ENCODE assay signal across 1 cellular context in genomic region chr1:21636029-21636428, GRCh38.
TF ChIP-seq lines count a peak whose summit lies in the region.

No MANE protein-coding gene starts in this region.

TF ChIP-seq in K562, 482 proteins besides CTCF, POLR2A, EP300 and RAD21 (continued from another document and continues in another):
- TF ChIP-seq THAP12 (CRISPR knock-in tag; IDR thresholded peaks at IDR 0.05): no peak
- no peak for TF ChIP-seq ZMIZ1 (IDR thresholded peaks at IDR 0.05; ENCODE audit: low read depth in 2 of 2, low read length in 2 of 2)
- no peak for TF ChIP-seq BACH1 (tag; IDR thresholded peaks at IDR 0.05)
- no peak for TF ChIP-seq XRCC3 (IDR thresholded peaks at IDR 0.05)
- TF ChIP-seq ZNF512 (tag; IDR thresholded peaks at IDR 0.05): no peak
- no peak for TF ChIP-seq ZNF445 (CRISPR knock-in tag; IDR thresholded peaks at IDR 0.05; ENCODE audit: low read depth)
- TF ChIP-seq CREB3L1 (IDR thresholded peaks at IDR 0.05; ENCODE audit: borderline replicate concordance, low read depth): no peak
- TF ChIP-seq MTA3 (IDR thresholded peaks at IDR 0.05; ENCODE audit: borderline replicate concordance): no peak
- TF ChIP-seq ZBTB9 (CRISPR knock-in tag; IDR thresholded peaks at IDR 0.05): no peak
- TF ChIP-seq CBX3 (IDR thresholded peaks at IDR 0.05; ENCODE audit: borderline replicate concordance in 1 of 2, low read length in 2 of 2): peak in 1 of 2 experiments; percentile 49; a peak in 1 of 3 replicates
- no peak for TF ChIP-seq MLLT1 (IDR thresholded peaks at IDR 0.05)
- no peak for TF ChIP-seq KDM5B (IDR thresholded peaks at IDR 0.05; ENCODE audit: insufficient replicate concordance, low read depth, low read length)
- TF ChIP-seq ZNF444 (CRISPR knock-in tag; IDR thresholded peaks at IDR 0.05): no peak
- no peak for TF ChIP-seq SRSF3 (IDR thresholded peaks at IDR 0.05; ENCODE audit: insufficient read depth, low read length)
- TF ChIP-seq NELFE (IDR thresholded peaks at IDR 0.05; ENCODE audit: insufficient read depth, insufficient read length): no peak
- TF ChIP-seq POLR2G (IDR thresholded peaks at IDR 0.05; ENCODE audit: low read depth, low read length): no peak
- TF ChIP-seq USF1 (CRISPR knock-in tag; IDR thresholded peaks at IDR 0.05): no peak
- TF ChIP-seq SMARCB1 (IDR thresholded peaks at IDR 0.05; ENCODE audit: insufficient read length, low read depth): no peak
- no peak for TF ChIP-seq ARID4B (CRISPR knock-in tag; IDR thresholded peaks at IDR 0.05)
- TF ChIP-seq ZNF124 (CRISPR knock-in tag; IDR thresholded peaks at IDR 0.05): no peak
- no peak for TF ChIP-seq SIX5 (IDR thresholded peaks at IDR 0.05; ENCODE audit: borderline replicate concordance in 1 of 2, insufficient read depth in 1 of 2, low read depth in 1 of 2, low read length in 2 of 2)
- 0 out of 2 replicates have a peak, but pooled peaks have one; percentile 7 for TF ChIP-seq NFIC (IDR thresholded peaks at IDR 0.05)
- TF ChIP-seq ASH1L (IDR thresholded peaks at IDR 0.05; ENCODE audit: borderline replicate concordance, low read depth, partially characterized antibody): no peak
- TF ChIP-seq JUN (IDR thresholded peaks at IDR 0.05; ENCODE audit: borderline replicate concordance, low read depth, low read length): no peak
- no peak for TF ChIP-seq JUN (CRISPR knock-in tag; IDR thresholded peaks at IDR 0.05; ENCODE audit: borderline replicate concordance)
- no peak for TF ChIP-seq ATF1 (CRISPR knock-in tag; IDR thresholded peaks at IDR 0.05)
- no peak for TF ChIP-seq ATF1 (tag; IDR thresholded peaks at IDR 0.05)
- TF ChIP-seq ZKSCAN8 (CRISPR knock-in tag; IDR thresholded peaks at IDR 0.05): no peak
- no peak for TF ChIP-seq PHB (CRISPR knock-in tag; IDR thresholded peaks at IDR 0.05)
- TF ChIP-seq RBM17 (IDR thresholded peaks at IDR 0.05; ENCODE audit: borderline replicate concordance, low read depth, low read length): no peak
- no peak for TF ChIP-seq ZBTB11 (CRISPR knock-in tag; IDR thresholded peaks at IDR 0.05)
- TF ChIP-seq PTTG1 (tag; IDR thresholded peaks at IDR 0.05; ENCODE audit: low read depth): no peak
- TF ChIP-seq ZNF165 (CRISPR knock-in tag; IDR thresholded peaks at IDR 0.05; ENCODE audit: borderline replicate concordance): no peak
- TF ChIP-seq ZEB2 (IDR thresholded peaks at IDR 0.05): no peak
- TF ChIP-seq NFXL1 (CRISPR knock-in tag; IDR thresholded peaks at IDR 0.05): no peak
- TF ChIP-seq ARID3B (CRISPR knock-in tag; IDR thresholded peaks at IDR 0.05; ENCODE audit: borderline replicate concordance): no peak
